In genomic region chr15:47289667-47290066, GRCh38 we compare ENCODE assay signal across 20 cellular contexts.
"Had no signal": no experiment of that assay in that cellular context is flagged by ENCODE, and none has a peak within 500 bp of the region (broad histone marks: within the 10 kb centered on the region; RNA-seq: fewer than 3 reads in every experiment).

No MANE protein-coding gene starts in this region.

- H3K36me3 Mint-ChIP-seq: activated CD4-positive, alpha-beta memory T cell treated with anti-CD3 and anti-CD28 coated beads for 36 hours; activated naive CD8-positive, alpha-beta T cell treated with anti-CD3 and anti-CD28 coated beads for 36 hours had no signal

- H3K9me3 ChIP-seq: esophagus squamous epithelium, right atrium auricular region, tibial artery had no signal

- H3K27ac Mint-ChIP-seq: activated CD4-positive, alpha-beta memory T cell treated with anti-CD3 and anti-CD28 coated beads for 36 hours; activated naive CD8-positive, alpha-beta T cell treated with anti-CD3 and anti-CD28 coated beads for 36 hours; activated T-helper 1 cell treated with anti-CD3 and anti-CD28 coated beads, Interleukin-12 subunit alpha, Interleukin-12 subunit beta, Interleukin-2, Interleukin-4 antibody, amounts not matched to agents 30 ng/mL and 10 ng/mL and 1 ng/mL, durations not matched to agents 14 hours and 24 hours and 36 hours; dendritic cell treated with granulocyte-macrophage colony-stimulating factor and Interleukin-4, amounts not matched to agents 40 ng/mL and 50 ng/mL, for 4 days; progenitor cell of endocrine pancreas had no signal

- H3K36me3 ChIP-seq: cardiac muscle cell, esophagus squamous epithelium, right atrium auricular region, tibial artery, WERI-Rb-1 had no signal

- H3K4me3 Mint-ChIP-seq: activated CD4-positive, alpha-beta memory T cell treated with anti-CD3 and anti-CD28 coated beads for 36 hours; activated naive CD8-positive, alpha-beta T cell treated with anti-CD3 and anti-CD28 coated beads for 36 hours; activated T-helper 1 cell treated with anti-CD3 and anti-CD28 coated beads, Interleukin-12 subunit alpha, Interleukin-12 subunit beta, Interleukin-2, Interleukin-4 antibody, amounts not matched to agents 30 ng/mL and 10 ng/mL and 1 ng/mL, durations not matched to agents 14 hours and 24 hours and 36 hours; dendritic cell treated with granulocyte-macrophage colony-stimulating factor and Interleukin-4, amounts not matched to agents 40 ng/mL and 50 ng/mL, for 4 days had no signal

- H3K27me3 ChIP-seq: cardiac muscle cell, esophagus squamous epithelium, right atrium auricular region, tibial artery had no signal

- H3K4me3 ChIP-seq: cardiac muscle cell, esophagus squamous epithelium, lung, right atrium auricular region, tibial artery had no signal

- DNase-seq: activated CD4-positive, alpha-beta memory T cell treated with anti-CD3 and anti-CD28 coated beads for 36 hours; activated naive CD4-positive, alpha-beta T cell; activated naive CD8-positive, alpha-beta T cell treated with anti-CD3 and anti-CD28 coated beads for 36 hours; activated T-cell treated with anti-CD3 and anti-CD28 coated beads for 4 hours; amniotic stem cell; effector memory CD4-positive, alpha-beta T cell; esophagus squamous epithelium; left colon; stimulated activated CD4-positive, alpha-beta T cell treated with anti-CD3 and anti-CD28 coated beads, Interleukin-12 subunit alpha, Interleukin-12 subunit beta, amount 100 ng/mL, for 4 hours; stimulated activated CD4-positive, alpha-beta T cell treated with anti-CD3 and anti-CD28 coated beads, Interleukin-1b, Interleukin-23, amount 100 ng/mL, for 48 hours; stimulated activated CD8-positive, alpha-beta memory T cell treated with anti-CD3 and anti-CD28 coated beads, Interleukin-4, amount 100 ng/mL, for 48 hours; stimulated activated naive CD4-positive, alpha-beta T cell treated with Interleukin-2 at 50 U/mL for 16 hours; tibial artery; WERI-Rb-1 had no signal

- H3K27ac ChIP-seq: cardiac muscle cell, esophagus squamous epithelium, right atrium auricular region, tibial artery, WERI-Rb-1 had no signal

- H3K4me1 ChIP-seq: right atrium auricular region had no signal

- H3K27me3 Mint-ChIP-seq: activated naive CD8-positive, alpha-beta T cell treated with anti-CD3 and anti-CD28 coated beads for 36 hours; progenitor cell of endocrine pancreas had no signal

- ATAC-seq: left colon had no signal

- H3K9me3 Mint-ChIP-seq: activated naive CD8-positive, alpha-beta T cell treated with anti-CD3 and anti-CD28 coated beads for 36 hours had no signal

- H3K4me1 Mint-ChIP-seq: activated naive CD8-positive, alpha-beta T cell treated with anti-CD3 and anti-CD28 coated beads for 36 hours had no signal
